9 cellular contexts compared by ENCODE assay signal in the genomic region with DNA sequence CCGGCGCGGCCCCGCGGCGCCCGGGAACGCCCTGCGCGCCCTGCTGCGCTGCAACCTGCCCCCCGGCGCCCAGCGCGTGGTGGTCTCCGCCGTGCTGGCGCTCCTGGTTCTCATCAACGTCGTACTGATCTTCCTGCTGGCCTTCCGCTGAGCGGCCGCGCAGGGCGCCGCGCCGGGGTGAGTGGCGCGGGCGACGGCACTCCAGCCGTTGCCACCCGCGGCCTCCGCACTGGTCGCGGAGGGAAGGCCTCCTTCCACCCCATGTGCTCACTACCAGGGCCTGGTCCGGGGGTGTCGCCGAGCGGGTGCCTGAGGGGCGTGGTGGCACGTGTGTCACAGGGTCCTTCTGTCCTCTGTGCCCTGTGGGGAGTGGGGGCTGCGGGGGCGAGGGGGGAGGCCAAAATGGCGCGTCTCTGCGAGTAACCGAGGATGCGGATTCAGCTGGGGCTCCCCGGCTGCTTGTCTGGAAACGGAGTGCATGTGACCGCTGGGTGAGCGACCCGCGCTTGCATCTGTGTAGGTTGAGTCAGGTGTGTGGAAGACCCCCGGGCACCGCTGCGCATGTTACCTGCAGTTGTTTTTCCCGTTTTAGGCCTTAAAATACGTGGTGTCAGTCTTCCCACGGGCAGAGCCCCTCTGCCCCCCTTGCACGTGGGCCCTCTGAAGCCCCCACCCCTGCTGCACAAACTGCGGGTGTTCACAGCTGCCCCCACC. TPM values are rescaled to one million over a fixed set of nuclear protein-coding genes. Genes with fewer than 3 reads are reported as not detected.
DNase-seq lines count a peak whose midpoint lies in the region; ATAC-seq and TF ChIP-seq lines count a peak whose summit lies in the region.
"Had no signal": no experiment of that assay in that cellular context is flagged by ENCODE, and none has a peak within 500 bp of the region (broad histone marks: within the 10 kb centered on the region; RNA-seq: fewer than 3 reads in every experiment).

No MANE protein-coding gene starts in this region.

- no peak for TF ChIP-seq CTCF in cardiac muscle cell (IDR thresholded peaks at IDR 0.05; ENCODE audit: low read depth, low read length)
- no peak for TF ChIP-seq CTCF in chondrocyte (IDR thresholded peaks at IDR 0.05)
- TF ChIP-seq CTCF in type B pancreatic cell (conservative IDR thresholded peaks at IDR 0.05): no peak

- H3K4me3 ChIP-seq in cardiac muscle cell: peak overlapping the region; percentile 21
- no peak overlapping the region for H3K4me3 ChIP-seq in naive thymus-derived CD4-positive, alpha-beta T cell (ENCODE audit: low read length)
- H3K4me3 ChIP-seq: PC-9 had no signal

- no peaks in the 10 kb centered on the region for H3K36me3 Mint-ChIP-seq in chondrocyte (ENCODE audit: low read depth)
- H3K36me3 Mint-ChIP-seq in naive thymus-derived CD4-positive, alpha-beta T cell: no peaks in the 10 kb centered on the region
- H3K36me3 Mint-ChIP-seq in type B pancreatic cell: no peaks in the 10 kb centered on the region

- H3K9me3 Mint-ChIP-seq in chondrocyte (ENCODE audit: low read depth): no peaks in the 10 kb centered on the region
- H3K9me3 Mint-ChIP-seq in naive thymus-derived CD4-positive, alpha-beta T cell: no peaks in the 10 kb centered on the region
- no peaks in the 10 kb centered on the region for H3K9me3 Mint-ChIP-seq in type B pancreatic cell

- peak overlapping the region; percentile 64 for H3K4me3 Mint-ChIP-seq in chondrocyte (ENCODE audit: unreplicated experiment)
- H3K4me3 Mint-ChIP-seq in naive thymus-derived CD4-positive, alpha-beta T cell: peak overlapping the region in 8 of 10 donors; percentile 17 to 78 (median 64)
- H3K4me3 Mint-ChIP-seq in type B pancreatic cell: peak overlapping the region; percentile 72

- POLR2A ChIA-PET in naive thymus-derived CD4-positive, alpha-beta T cell (lab: Charles Lee): no interaction called here

- H3K4me1 ChIP-seq in cardiac muscle cell (ENCODE audit: low read depth): peaks cover 41% of the 10 kb centered on the region
- H3K4me1 ChIP-seq in naive thymus-derived CD4-positive, alpha-beta T cell (ENCODE audit: control insufficient read depth in 2 of 2, insufficient read depth in 2 of 2, low read length in 2 of 2): peaks cover 0 to 13% of the 10 kb centered on the region in 2 donors

- no peak for ATAC-seq in naive thymus-derived CD4-positive, alpha-beta T cell
- ATAC-seq in GM18517 (IDR thresholded peaks at IDR 0.05; ENCODE audit: unreplicated experiment): no peak
- no peak for ATAC-seq in activated CD4-positive, CD25-positive, alpha-beta regulatory T cell treated with anti-CD3 and anti-CD28 coated beads, Interleukin-2, amount 50 U/mL, for 24 hours

- H3K27me3 ChIP-seq in cardiac muscle cell: peaks cover 9% of the 10 kb centered on the region
- no peaks in the 10 kb centered on the region for H3K27me3 ChIP-seq in naive thymus-derived CD4-positive, alpha-beta T cell (ENCODE audit: control insufficient read depth in 2 of 2, insufficient read depth in 2 of 2, low read length in 2 of 2)

- intact Hi-C loops in cardiac septum (cut with DNase I): no loop called here
- intact Hi-C loops in naive thymus-derived CD4-positive, alpha-beta T cell (cut with micrococcal nuclease): no loop called here

- H3K27me3 Mint-ChIP-seq in chondrocyte (ENCODE audit: low read depth) (no peaks in the 10 kb centered on the region), type B pancreatic cell (peaks cover 17% of the 10 kb centered on the region)
- peaks cover 0 to 48% (median 6%) of the 10 kb centered on the region in 5 donors for H3K27me3 Mint-ChIP-seq in naive thymus-derived CD4-positive, alpha-beta T cell

- CTCF ChIA-PET in naive thymus-derived CD4-positive, alpha-beta T cell (lab: Charles Lee): no interaction called here

- no peaks in the 10 kb centered on the region for H3K36me3 ChIP-seq in cardiac muscle cell
- no peaks in the 10 kb centered on the region for H3K36me3 ChIP-seq in naive thymus-derived CD4-positive, alpha-beta T cell (ENCODE audit: control insufficient read depth in 2 of 3, insufficient read depth in 3 of 3, low read length in 3 of 3)

- DNase-seq in cardiac muscle cell (ENCODE audit: low read depth in 1 of 2, low spot score in 1 of 2) (peak in 1 of 2 donors; percentile 12), cardiac septum (ENCODE audit: low spot score) (no peak), chondrocyte (ENCODE audit: low spot score) (no peak), type B pancreatic cell (ENCODE audit: extremely low spot score, unreplicated experiment) (peak; percentile 66), NCI-H345 (lab: John Stamatoyannopoulos, UW) (no peak)
- DNase-seq in naive thymus-derived CD4-positive, alpha-beta T cell: no peak
- DNase-seq: PC-9 had no signal

- peaks cover 15% of the 10 kb centered on the region for H3K4me1 Mint-ChIP-seq in chondrocyte (ENCODE audit: low read depth)
- peaks cover 0 to 29% (median 16%) of the 10 kb centered on the region in 7 donors for H3K4me1 Mint-ChIP-seq in naive thymus-derived CD4-positive, alpha-beta T cell
- peaks cover 6% of the 10 kb centered on the region for H3K4me1 Mint-ChIP-seq in type B pancreatic cell (ENCODE audit: unreplicated experiment)

- H3K27ac Mint-ChIP-seq in chondrocyte (ENCODE audit: unreplicated experiment) (no peak overlapping the region), type B pancreatic cell (no peak overlapping the region)
- H3K27ac Mint-ChIP-seq in naive thymus-derived CD4-positive, alpha-beta T cell: no peak overlapping the region

- no peak overlapping the region for H3K27ac ChIP-seq in cardiac muscle cell
- no peak overlapping the region for H3K27ac ChIP-seq in naive thymus-derived CD4-positive, alpha-beta T cell (ENCODE audit: low read depth, low read length)
- H3K27ac ChIP-seq: PC-9 had no signal

- no peaks in the 10 kb centered on the region for H3K9me3 ChIP-seq in cardiac muscle cell (ENCODE audit: low read depth)
- no peaks in the 10 kb centered on the region for H3K9me3 ChIP-seq in naive thymus-derived CD4-positive, alpha-beta T cell (ENCODE audit: control insufficient read depth in 2 of 3, low read length in 3 of 3)

RNA-seq across cellular contexts. Expression of a gene that starts 58.0 kb away (rescaled TPM):
- total RNA-seq in cardiac muscle cell: 109 and 142 TPM in 2 replicates
- polyA plus RNA-seq in cardiac muscle cell: 50.4 and 58.2 TPM in 2 replicates
- total RNA-seq in cardiac septum: 90.3 TPM
- total RNA-seq in chondrocyte: 94.9 to 118 TPM (median 111 TPM) in 3 replicates
- 10 to 100 TPM; 50.5 to 82.9 (median 66.7) TPM for total RNA-seq in naive thymus-derived CD4-positive, alpha-beta T cell
- polyA plus RNA-seq in naive thymus-derived CD4-positive, alpha-beta T cell: 10 to 100 TPM; 36.3 to 41.3 TPM
- total RNA-seq in type B pancreatic cell (ENCODE audit: low replicate concordance): 97.2 and 104 TPM in 2 replicates
